8 cellular contexts compared by ENCODE assay signal in genomic region chr20:2799688-2800589, GRCh38.
DNase-seq lines count a peak whose midpoint lies in the region; ATAC-seq and TF ChIP-seq lines count a peak whose summit lies in the region.

No MANE protein-coding gene starts in this region.

- peak; percentile 16 for DNase-seq in astrocyte of the spinal cord (ENCODE audit: low read depth, low spot score)
- DNase-seq in memory B cell (ENCODE audit: low spot score in 2 of 2): no peak
- no peak for DNase-seq in NCI-H1930 (lab: John Stamatoyannopoulos, UW)
- no peak for DNase-seq in SW480 (ENCODE audit: low spot score)
- no peak for DNase-seq in activated CD4-positive, CD25-positive, alpha-beta regulatory T cell treated with anti-CD3 and anti-CD28 coated beads, Interleukin-2, amount 50 U/mL, for 72 hours

- H3K36me3 Mint-ChIP-seq in memory B cell: no peaks in the 10 kb centered on the region

- ATAC-seq in HG03064 (IDR thresholded peaks at IDR 0.05; ENCODE audit: low read depth, unreplicated experiment) (peak; percentile 10), memory B cell (ENCODE audit: low read depth) (no peak), HG02610 (IDR thresholded peaks at IDR 0.05; ENCODE audit: unreplicated experiment) (no peak)

- peak overlapping the region; percentile 16 for H3K27ac Mint-ChIP-seq in memory B cell

- H3K4me3 ChIP-seq in GM12875 (ENCODE audit: low read depth, low read length) (peak overlapping the region; percentile 29), astrocyte of the spinal cord (ENCODE audit: low read depth, low read length) (peak overlapping the region; percentile 36)

- H3K4me3 Mint-ChIP-seq in memory B cell: peak overlapping the region; percentile 75

- H3K4me1 Mint-ChIP-seq in memory B cell: peaks cover 18% of the 10 kb centered on the region

- in situ Hi-C loops in astrocyte of the spinal cord (cut with HindIII; ENCODE audit: low sequenced_read_pairs): no loop called here

- TF ChIP-seq CTCF in GM12875 (IDR thresholded peaks at IDR 0.05; ENCODE audit: borderline replicate concordance, insufficient read depth, low read depth, low read length): no peak
- no peak for TF ChIP-seq CTCF in astrocyte of the spinal cord (IDR thresholded peaks at IDR 0.05; ENCODE audit: low read depth, low read length)

- H3K27me3 Mint-ChIP-seq in memory B cell: peaks cover 45% of the 10 kb centered on the region

- H3K9me3 Mint-ChIP-seq in memory B cell: no peaks in the 10 kb centered on the region
